17 cellular contexts compared by ENCODE assay signal in genomic region chr1:16257968-16258367, GRCh38. TPM values are rescaled to one million over a fixed set of nuclear protein-coding genes. Genes with fewer than 3 reads are reported as not detected.
DNase-seq lines count a peak whose midpoint lies in the region; ATAC-seq, FAIRE-seq and TF ChIP-seq lines count a peak whose summit lies in the region.
"Had no signal": no experiment of that assay in that cellular context is flagged by ENCODE, and none has a peak within 500 bp of the region (broad histone marks: within the 10 kb centered on the region; RNA-seq: fewer than 3 reads in every experiment).

No MANE protein-coding gene starts in this region.

- no peak for TF ChIP-seq CTCF in HepG2 (CRISPR knock-in tag; IDR thresholded peaks at IDR 0.05)
- no peak for TF ChIP-seq CTCF in right lobe of liver (IDR thresholded peaks at IDR 0.05)

- H3K4me1 Mint-ChIP-seq in T-helper 17 cell: peaks cover 3% of the 10 kb centered on the region
- H3K4me1 Mint-ChIP-seq in effector memory CD8-positive, alpha-beta T cell (ENCODE audit: low read depth in 2 of 2): no peaks in the 10 kb centered on the region
- H3K4me1 Mint-ChIP-seq in stimulated activated memory B cell treated with anti-CD40 and anti-IgM and Interleukin-4, amounts not matched to agents 10 μg/mL and 1 μg/mL and 100 μg/mL, for 72 hours: no peaks in the 10 kb centered on the region
- H3K4me1 Mint-ChIP-seq: CD14-positive monocyte, IgD-negative memory B cell had no signal

- H3K4me3 Mint-ChIP-seq in T-helper 17 cell: no peak overlapping the region
- H3K4me3 Mint-ChIP-seq in effector memory CD8-positive, alpha-beta T cell: no peak overlapping the region
- H3K4me3 Mint-ChIP-seq in stimulated activated memory B cell treated with anti-CD40 and anti-IgM and Interleukin-4, amounts not matched to agents 10 μg/mL and 1 μg/mL and 100 μg/mL, for 72 hours: no peak overlapping the region
- H3K4me3 Mint-ChIP-seq: CD14-positive monocyte; CD8-positive, alpha-beta memory T cell; IgD-negative memory B cell had no signal

- POLR2A ChIA-PET in HepG2 (lab: Yijun Ruan, JAX): no interaction called here

- no peak overlapping the region for H3K9ac ChIP-seq in HepG2 (ENCODE audit: insufficient read depth, low read depth, low read length)

- H3K27me3 ChIP-seq in HepG2 (ENCODE audit: control insufficient read depth in 1 of 2, insufficient read depth in 2 of 2, low read length in 2 of 2) (no peaks in the 10 kb centered on the region), right lobe of liver (no peaks in the 10 kb centered on the region)

- no peaks in the 10 kb centered on the region for H3K4me1 ChIP-seq in HepG2 (ENCODE audit: insufficient read depth, low read length)
- peaks cover 0 to 14% (median 8%) of the 10 kb centered on the region in 4 donors for H3K4me1 ChIP-seq in right lobe of liver

- no peak for TF ChIP-seq POLR2A in HepG2 (IDR thresholded peaks at IDR 0.05; ENCODE audit: insufficient read depth in 1 of 2, low read depth in 2 of 2, low read length in 2 of 2)
- TF ChIP-seq POLR2A in right lobe of liver (IDR thresholded peaks at IDR 0.05): no peak

- BruUV-seq in HepG2 (replicated peaks; lab: Mats Ljungman, UMichigan): no TSS peak

- H4K20me1 ChIP-seq in HepG2 (ENCODE audit: insufficient read depth, low read length): no peaks in the 10 kb centered on the region

- in situ Hi-C loops in HepG2 (cut with HindIII; ENCODE audit: extremely low pct_ligation_motif_present, low pct_unique_long_range_greater_than_20kb): no loop called here

- CTCF ChIA-PET in HepG2 (lab: Yijun Ruan, JAX; ENCODE audit: low intra/inter-chr PET ratio, low total read pairs): no interaction called here

- H3K79me2 ChIP-seq in HepG2 (ENCODE audit: insufficient read depth, low read length): no peaks in the 10 kb centered on the region

- H3K9me3 ChIP-seq in HepG2 (ENCODE audit: low read length) (no peaks in the 10 kb centered on the region), right lobe of liver (no peaks in the 10 kb centered on the region), T-helper 17 cell (ENCODE audit: control insufficient read depth, low read length, poor library complexity, severe bottlenecking) (no peaks in the 10 kb centered on the region)
- H3K9me3 ChIP-seq: A549, Caco-2 had no signal

- intact Hi-C loops in HepG2 (cut with micrococcal nuclease; ENCODE audit: unreplicated experiment) (no loop called here), right lobe of liver (cut with DNase I) (loop anchor here in 1 of 2 donors (10.0 kb wide), 1 partner anchor 97 kb away; the partner anchor contains the start of gene FBXO42), head of caudate nucleus (cut with DNase I) (no loop called here)

- DNase-seq in HepG2 (ENCODE audit: low spot score) (no peak), right lobe of liver (no peak), T-helper 17 cell (no peak), head of caudate nucleus (no peak)
- no peak for DNase-seq in effector memory CD8-positive, alpha-beta T cell
- DNase-seq in stimulated activated CD4-positive, alpha-beta T cell treated with anti-CD3 and anti-CD28 coated beads, Interleukin-4, amount 100 ng/mL, for 4 hours: no peak
- DNase-seq: Caco-2; CD8-positive, alpha-beta memory T cell; DMS53; GF-D8; H7 had no signal

- peaks cover 5% of the 10 kb centered on the region for H3K36me3 Mint-ChIP-seq in T-helper 17 cell (ENCODE audit: low read depth)
- H3K36me3 Mint-ChIP-seq in effector memory CD8-positive, alpha-beta T cell (ENCODE audit: insufficient read depth): peaks cover 27% of the 10 kb centered on the region
- H3K36me3 Mint-ChIP-seq in stimulated activated memory B cell treated with anti-CD40 and anti-IgM and Interleukin-4, amounts not matched to agents 10 μg/mL and 1 μg/mL and 100 μg/mL, for 72 hours: peaks cover 12% of the 10 kb centered on the region

- ATAC-seq in HepG2 (no peak), right lobe of liver (no peak), T-helper 17 cell (no peak), GM19397 (IDR thresholded peaks at IDR 0.05; ENCODE audit: unreplicated experiment) (no peak)
- ATAC-seq in effector memory CD8-positive, alpha-beta T cell (replicated peaks): no peak
- no peak for ATAC-seq in stimulated activated memory B cell treated with anti-CD40 and anti-IgM and Interleukin-4, amounts not matched to agents 10 μg/mL and 1 μg/mL and 100 μg/mL, for 72 hours
- ATAC-seq: A549 had no signal

- H3K27me3 Mint-ChIP-seq in T-helper 17 cell: no peaks in the 10 kb centered on the region
- H3K27me3 Mint-ChIP-seq in effector memory CD8-positive, alpha-beta T cell: no peaks in the 10 kb centered on the region
- no peaks in the 10 kb centered on the region for H3K27me3 Mint-ChIP-seq in stimulated activated memory B cell treated with anti-CD40 and anti-IgM and Interleukin-4, amounts not matched to agents 10 μg/mL and 1 μg/mL and 100 μg/mL, for 72 hours
- H3K27me3 Mint-ChIP-seq: CD8-positive, alpha-beta memory T cell; IgD-negative memory B cell had no signal

- WGBS in HepG2 (ENCODE audit: low lambda C conversion rate): 98% methylated on average over 3 of the region's 3 CpGs
- WGBS in right lobe of liver (ENCODE audit: insufficient coverage, low coverage, low lambda C conversion rate, missing lambda C conversion rate): 98% methylated on average over 3 of the region's 3 CpGs

- H3K27ac ChIP-seq in HepG2 (ENCODE audit: extremely low read length, insufficient read depth, low read length) (no peak overlapping the region), right lobe of liver (no peak overlapping the region)
- H3K27ac ChIP-seq: A549 had no signal

- TF ChIP-seq EP300 in HepG2 (IDR thresholded peaks at IDR 0.05; ENCODE audit: low read depth in 2 of 2, low read length in 2 of 2) (no peak), HepG2 (CRISPR knock-in tag; IDR thresholded peaks at IDR 0.05; ENCODE audit: borderline replicate concordance) (no peak)

- no peaks in the 10 kb centered on the region for H3K9me3 Mint-ChIP-seq in effector memory CD8-positive, alpha-beta T cell
- no peaks in the 10 kb centered on the region for H3K9me3 Mint-ChIP-seq in stimulated activated memory B cell treated with anti-CD40 and anti-IgM and Interleukin-4, amounts not matched to agents 10 μg/mL and 1 μg/mL and 100 μg/mL, for 72 hours
- H3K9me3 Mint-ChIP-seq: CD14-positive monocyte; CD8-positive, alpha-beta memory T cell; IgD-negative memory B cell had no signal

- no peak overlapping the region for H3K4me3 ChIP-seq in HepG2 (replicated peaks in 1 of 3; ENCODE audit: insufficient read depth in 1 of 3, low read depth in 2 of 3, low read length in 3 of 3)
- H3K4me3 ChIP-seq in right lobe of liver: no peak overlapping the region
- H3K4me3 ChIP-seq: A549 had no signal

- peak overlapping the region; percentile 67 for H3K27ac Mint-ChIP-seq in T-helper 17 cell
- peak overlapping the region; percentile 38 to 49 for H3K27ac Mint-ChIP-seq in effector memory CD8-positive, alpha-beta T cell
- H3K27ac Mint-ChIP-seq in stimulated activated memory B cell treated with anti-CD40 and anti-IgM and Interleukin-4, amounts not matched to agents 10 μg/mL and 1 μg/mL and 100 μg/mL, for 72 hours: peak overlapping the region; percentile 30
- H3K27ac Mint-ChIP-seq: CD14-positive monocyte had no signal

- H3K4me2 ChIP-seq in HepG2 (ENCODE audit: low read depth, low read length): no peak overlapping the region
- H3K4me2 ChIP-seq: A549 had no signal

- FAIRE-seq in HepG2 (lab: Jason Lieb, UNC): peak; percentile 48
- FAIRE-seq: A549, GM19239 had no signal

- H3K36me3 ChIP-seq in HepG2 (replicated peaks in 1 of 2; ENCODE audit: control insufficient read depth in 1 of 2, insufficient read depth in 2 of 2, low read length in 2 of 2): peaks cover 5 to 42% of the 10 kb centered on the region in 2 experiments
- peaks cover 0 to 17% (median 1%) of the 10 kb centered on the region in 4 donors for H3K36me3 ChIP-seq in right lobe of liver

- TF ChIP-seq RAD21 in HepG2 (CRISPR knock-in tag; IDR thresholded peaks at IDR 0.05): no peak

- H2AFZ ChIP-seq in HepG2 (ENCODE audit: low read length): no peak overlapping the region

RNA-seq across cellular contexts. Expression of gene CPLANE2, which starts 21.0 kb away (rescaled TPM):
- total RNA-seq in HepG2 (2016; rRNA removed; fragmentation: Illumina TruSeq; extraction: Trizol) (0.98 and 1.6 TPM in 2 replicates), right lobe of liver (1 to 10 TPM; 2.2 to 4.4 (median 3.1) TPM), T-helper 17 cell (1 to 10 TPM; 4.3 to 6.9 TPM)
- total RNA-seq in HepG2 (2016; cell fraction: cytosol; rRNA removed; fragmentation: Illumina TruSeq; extraction: Trizol; ENCODE audit: low read depth): 0.62 and 0.71 TPM in 2 replicates
- total RNA-seq in HepG2 (2016; cell fraction: insoluble cytoplasmic fraction; rRNA removed; fragmentation: Illumina TruSeq; extraction: Trizol): 1.00 and 1.9 TPM in 2 replicates
- 1.8 and 1.9 TPM in 2 replicates for total RNA-seq in HepG2 (2016; cell fraction: membrane; rRNA removed; fragmentation: Illumina TruSeq; extraction: Trizol)
- 0.99 and 1.3 TPM in 2 replicates for total RNA-seq in HepG2 (2016; cell fraction: nucleus; rRNA removed; fragmentation: Illumina TruSeq; extraction: Trizol)
- 0.27 and 0.29 TPM in 2 replicates for polyA plus RNA-seq in HepG2 (2011; rRNA removed)
- 0.12 and 0.42 TPM in 2 replicates for polyA plus RNA-seq in HepG2 (2011; cell fraction: cytosol; rRNA removed)
- polyA plus RNA-seq in HepG2 (2011; cell fraction: nucleus; rRNA removed): 0.43 and 0.48 TPM in 2 replicates
- 0.38 and 0.53 TPM in 2 replicates for polyA plus RNA-seq in HepG2 (2012)
- 0.38 and 0.65 TPM in 2 replicates for polyA plus RNA-seq in HepG2 (2016; cell fraction: cytosol; fragmentation: Illumina TruSeq; extraction: Trizol; ENCODE audit: low read depth)
- polyA plus RNA-seq in HepG2 (2016; cell fraction: insoluble cytoplasmic fraction; fragmentation: Illumina TruSeq; extraction: Trizol; ENCODE audit: low read depth): 0.47 and 0.85 TPM in 2 replicates
- polyA plus RNA-seq in HepG2 (2016; cell fraction: membrane; fragmentation: Illumina TruSeq; extraction: Trizol; ENCODE audit: low read depth): 0.76 and 1.2 TPM in 2 replicates
- 0.41 and 2.0 TPM in 2 replicates for polyA plus RNA-seq in HepG2 (2016; cell fraction: nucleus; fragmentation: Illumina TruSeq; extraction: Trizol; ENCODE audit: insufficient read depth, low read depth)
- 4.2 and 10.4 TPM in 2 replicates for polyA minus RNA-seq in HepG2 (2011; rRNA and poly(A)+ RNA removed; ENCODE audit: low replicate concordance)
- polyA minus RNA-seq in HepG2 (2011; cell fraction: cytosol; rRNA and poly(A)+ RNA removed): 2.1 TPM in 1 of 2 replicates, not detected in the other
- 0.39 and 1.1 TPM in 2 replicates for polyA minus RNA-seq in HepG2 (2011; cell fraction: nucleus; rRNA and poly(A)+ RNA removed)

RNA-seq across cellular contexts. Expression of gene ARHGEF19, which starts 45.5 kb away (rescaled TPM):
- 1.8 and 2.0 TPM in 2 replicates for total RNA-seq in HepG2 (2016; rRNA removed; fragmentation: Illumina TruSeq; extraction: Trizol)
- 0.53 and 1.0 TPM in 2 replicates for total RNA-seq in HepG2 (2016; cell fraction: cytosol; rRNA removed; fragmentation: Illumina TruSeq; extraction: Trizol; ENCODE audit: low read depth)
- total RNA-seq in HepG2 (2016; cell fraction: insoluble cytoplasmic fraction; rRNA removed; fragmentation: Illumina TruSeq; extraction: Trizol): 1.4 and 2.3 TPM in 2 replicates
- total RNA-seq in HepG2 (2016; cell fraction: membrane; rRNA removed; fragmentation: Illumina TruSeq; extraction: Trizol): 1.3 and 1.5 TPM in 2 replicates
- total RNA-seq in HepG2 (2016; cell fraction: nucleus; rRNA removed; fragmentation: Illumina TruSeq; extraction: Trizol): 1.9 and 2.1 TPM in 2 replicates
- 1.7 and 2.2 TPM in 2 replicates for polyA plus RNA-seq in HepG2 (2011; rRNA removed)
- polyA plus RNA-seq in HepG2 (2011; cell fraction: cytosol; rRNA removed): 1.7 and 2.2 TPM in 2 replicates
- polyA plus RNA-seq in HepG2 (2011; cell fraction: nucleus; rRNA removed): 9.9 and 10.1 TPM in 2 replicates
- 0.88 and 1.6 TPM in 2 replicates for polyA plus RNA-seq in HepG2 (2012)
- 0.47 and 1.2 TPM in 2 replicates for polyA plus RNA-seq in HepG2 (2016; cell fraction: cytosol; fragmentation: Illumina TruSeq; extraction: Trizol; ENCODE audit: low read depth)
- 1.7 and 2.2 TPM in 2 replicates for polyA plus RNA-seq in HepG2 (2016; cell fraction: insoluble cytoplasmic fraction; fragmentation: Illumina TruSeq; extraction: Trizol; ENCODE audit: low read depth)
- 0.94 and 1.7 TPM in 2 replicates for polyA plus RNA-seq in HepG2 (2016; cell fraction: membrane; fragmentation: Illumina TruSeq; extraction: Trizol; ENCODE audit: low read depth)
- 4.0 and 5.0 TPM in 2 replicates for polyA plus RNA-seq in HepG2 (2016; cell fraction: nucleus; fragmentation: Illumina TruSeq; extraction: Trizol; ENCODE audit: insufficient read depth, low read depth)
- polyA minus RNA-seq in HepG2 (2011; rRNA and poly(A)+ RNA removed; ENCODE audit: low replicate concordance): 1.3 and 7.5 TPM in 2 replicates
- 0.69 and 0.79 TPM in 2 replicates for polyA minus RNA-seq in HepG2 (2011; cell fraction: cytosol; rRNA and poly(A)+ RNA removed)
- 1.4 and 2.1 TPM in 2 replicates for polyA minus RNA-seq in HepG2 (2011; cell fraction: nucleus; rRNA and poly(A)+ RNA removed)
- 1 to 10 TPM in 4 of 6 experiments, under 1 TPM in 2; 0.31 to 2.8 (median 1.5) TPM for total RNA-seq in right lobe of liver
- 1 to 10 TPM; 9.1 to 9.3 TPM for total RNA-seq in T-helper 17 cell
